Comparison of ENCODE assay signal across 1 cellular context in genomic region chr20:44965651-44966029, GRCh38.
TF ChIP-seq lines count a peak whose summit lies in the region.

No MANE protein-coding gene starts in this region.

TF ChIP-seq in HepG2, 621 proteins besides CTCF, POLR2A, EP300 and RAD21 (continued from another document):
- TF ChIP-seq FOXM1 (CRISPR knock-in tag; IDR thresholded peaks at IDR 0.05) (no peak), HCFC1 (IDR thresholded peaks at IDR 0.05; ENCODE audit: low read depth, low read length) (no peak), ZNF414 (CRISPR knock-in tag; IDR thresholded peaks at IDR 0.05) (no peak), ZNF282 (IDR thresholded peaks at IDR 0.05; ENCODE audit: partially characterized antibody) (no peak), ZC3H13 (CRISPR knock-in tag; IDR thresholded peaks at IDR 0.05) (no peak), CBX1 (IDR thresholded peaks at IDR 0.05; ENCODE audit: low read depth) (no peak), MEIS2 (CRISPR knock-in tag; IDR thresholded peaks at IDR 0.05) (no peak)
- TF ChIP-seq, protein P1, sequence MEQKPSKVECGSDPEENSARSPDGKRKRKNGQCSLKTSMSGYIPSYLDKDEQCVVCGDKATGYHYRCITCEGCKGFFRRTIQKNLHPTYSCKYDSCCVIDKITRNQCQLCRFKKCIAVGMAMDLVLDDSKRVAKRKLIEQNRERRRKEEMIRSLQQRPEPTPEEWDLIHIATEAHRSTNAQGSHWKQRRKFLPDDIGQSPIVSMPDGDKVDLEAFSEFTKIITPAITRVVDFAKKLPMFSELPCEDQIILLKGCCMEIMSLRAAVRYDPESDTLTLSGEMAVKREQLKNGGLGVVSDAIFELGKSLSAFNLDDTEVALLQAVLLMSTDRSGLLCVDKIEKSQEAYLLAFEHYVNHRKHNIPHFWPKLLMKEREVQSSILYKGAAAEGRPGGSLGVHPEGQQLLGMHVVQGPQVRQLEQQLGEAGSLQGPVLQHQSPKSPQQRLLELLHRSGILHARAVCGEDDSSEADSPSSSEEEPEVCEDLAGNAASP (CRISPR knock-in tag; IDR thresholded peaks at IDR 0.05; ENCODE audit: borderline replicate concordance) = no peak
